In the genomic region with DNA sequence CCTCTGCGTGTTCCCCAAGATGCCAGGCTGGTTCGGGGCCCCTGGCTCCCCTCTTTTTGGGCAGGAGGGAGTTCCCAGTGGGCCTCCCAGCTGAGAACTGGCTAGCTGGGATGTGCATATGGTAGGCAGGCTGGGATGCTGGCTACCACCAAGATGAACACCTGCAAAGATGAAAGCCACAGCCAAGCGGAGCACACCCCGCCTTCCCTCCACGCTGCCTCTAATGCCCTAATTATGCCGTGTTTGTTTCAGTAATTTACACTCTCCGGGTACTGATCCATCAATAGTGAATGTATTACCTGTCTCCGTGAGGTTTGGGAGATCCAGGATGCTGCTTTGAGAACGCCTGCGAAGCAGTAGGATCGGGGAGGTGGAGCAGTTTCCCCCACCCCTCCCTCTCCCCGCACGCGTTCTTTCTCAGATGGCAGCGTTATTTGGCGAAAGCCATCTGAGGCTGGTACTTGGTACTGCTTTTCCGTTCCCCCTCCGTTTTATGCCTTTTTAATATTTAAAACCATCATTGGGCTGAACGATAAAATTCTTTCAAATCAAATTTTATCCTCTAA, we compare ENCODE assay signal across 1 cellular context.
TF ChIP-seq lines count a peak whose summit lies in the region.

No MANE protein-coding gene starts in this region.

TF ChIP-seq in H1, 55 proteins besides CTCF, POLR2A, EP300 and RAD21:
- TF ChIP-seq YY1 (IDR thresholded peaks at IDR 0.05; ENCODE audit: low read depth, low read length) (no peak), JUN (IDR thresholded peaks at IDR 0.05; ENCODE audit: low read depth, low read length) (no peak), CREB1 (IDR thresholded peaks at IDR 0.05) (no peak), USF2 (IDR thresholded peaks at IDR 0.05; ENCODE audit: low read length) (no peak), MAX (IDR thresholded peaks at IDR 0.05) (no peak; the same call in 1 of the 2 replicates), RNF2 (IDR thresholded peaks at IDR 0.05; ENCODE audit: borderline replicate concordance, low read depth, low read length, missing control alignments, poor library complexity, severe bottlenecking) (no peak), E2F6 (IDR thresholded peaks at IDR 0.05) (no peak), CHD1 (IDR thresholded peaks at IDR 0.05; ENCODE audit: low read depth, low read length) (no peak), SP2 (IDR thresholded peaks at IDR 0.05; ENCODE audit: low read length) (no peak), SAP30 (IDR thresholded peaks at IDR 0.05; ENCODE audit: insufficient read depth, insufficient replicate concordance, low read length) (no peak), KDM1A (IDR thresholded peaks at IDR 0.05; ENCODE audit: borderline replicate concordance, low read length) (no peak), CBX5 (IDR thresholded peaks at IDR 0.05; ENCODE audit: low read depth, low read length) (no peak), ZNF274 (IDR thresholded peaks at IDR 0.05; ENCODE audit: borderline replicate concordance, extremely low read depth, low read length) (no peak), CBX8 (IDR thresholded peaks at IDR 0.05; ENCODE audit: borderline replicate concordance, low read depth, low read length) (no peak), RFX5 (IDR thresholded peaks at IDR 0.05; ENCODE audit: borderline replicate concordance, low read depth, low read length) (no peak), SUZ12 (IDR thresholded peaks at IDR 0.05; ENCODE audit: low read length) (no peak), HDAC6 (IDR thresholded peaks at IDR 0.05; ENCODE audit: low read depth, low read length) (no peak)
- TF ChIP-seq, protein P1, sequence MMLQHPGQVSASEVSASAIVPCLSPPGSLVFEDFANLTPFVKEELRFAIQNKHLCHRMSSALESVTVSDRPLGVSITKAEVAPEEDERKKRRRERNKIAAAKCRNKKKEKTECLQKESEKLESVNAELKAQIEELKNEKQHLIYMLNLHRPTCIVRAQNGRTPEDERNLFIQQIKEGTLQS (IDR thresholded peaks at IDR 0.05; ENCODE audit: insufficient read depth, low read depth, low read length): no peak
